ENCODE assay signal across 38 cellular contexts in the genomic region with DNA sequence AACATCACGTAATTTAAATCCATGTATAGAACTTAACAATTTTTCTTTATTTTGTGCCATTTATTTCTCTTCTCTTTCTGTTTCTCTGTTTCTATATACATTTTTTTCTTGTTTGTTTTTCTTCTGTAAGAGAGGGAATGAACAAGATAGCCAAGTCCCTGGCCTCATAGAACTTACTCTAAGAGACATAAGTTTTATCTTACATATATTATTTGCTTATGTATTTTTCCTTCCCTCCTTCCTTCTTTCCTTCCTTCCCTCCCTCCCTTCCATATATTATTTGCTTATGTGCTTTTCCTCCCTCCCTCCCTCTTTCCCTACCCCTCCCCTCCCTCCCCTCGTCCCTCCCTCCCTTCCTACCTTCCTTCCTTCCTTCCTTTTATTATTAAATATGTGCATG. TPM values are rescaled to one million over a fixed set of nuclear protein-coding genes. Genes with fewer than 3 reads are reported as not detected.
"Had no signal": no experiment of that assay in that cellular context is flagged by ENCODE, and none has a peak within 500 bp of the region (broad histone marks: within the 10 kb centered on the region; RNA-seq: fewer than 3 reads in every experiment).

No MANE protein-coding gene starts in this region.

- H3K9me3 ChIP-seq: MG63 had no signal

- H3K36me3 ChIP-seq: MG63 had no signal

- H3K27me3 ChIP-seq: MG63 had no signal

- DNase-seq: Karpas-422, Kasumi-1, MG63, MM.1S, MV-4-11, NCI-H1048, NCI-H1092, NCI-H1092 treated with DMSO at 0.1 percent for 48 hours, NCI-H1105, NCI-H1105 treated with DMSO at 0.1 percent for 48 hours, NCI-H1417, NCI-H1417 treated with DMSO at 0.1 percent for 48 hours, NCI-H1436, NCI-H1436 treated with DMSO at 0.1 percent for 48 hours, NCI-H146, NCI-H1694, NCI-H1694 treated with DMSO at 0.1 percent for 48 hours, NCI-H187, NCI-H187 treated with DMSO at 0.1 percent for 48 hours, NCI-H1930, NCI-H2029, NCI-H2029 treated with DMSO at 0.1 percent for 48 hours, NCI-H2081, NCI-H2081 treated with DMSO at 0.1 percent for 48 hours, NCI-H2107, NCI-H2171, NCI-H2171 treated with DMSO at 0.1 percent for 48 hours, NCI-H2227 treated with DMSO at 0.1 percent for 48 hours, NCI-H226, NCI-H345, NCI-H446, NCI-H446 treated with DMSO at 0.1 percent for 48 hours, NCI-H510A, NCI-H510A treated with DMSO at 0.1 percent for 48 hours had no signal

- H3K4me3 ChIP-seq: MG63 had no signal

RNA-seq across cellular contexts. Expression of gene DOK5, which starts 13.0 kb away (rescaled TPM):
- total RNA-seq: LHCN-M2, M059J, MCF 10A, NCI-H460 had no signal
